17 cellular contexts compared by ENCODE assay signal in the genomic region with DNA sequence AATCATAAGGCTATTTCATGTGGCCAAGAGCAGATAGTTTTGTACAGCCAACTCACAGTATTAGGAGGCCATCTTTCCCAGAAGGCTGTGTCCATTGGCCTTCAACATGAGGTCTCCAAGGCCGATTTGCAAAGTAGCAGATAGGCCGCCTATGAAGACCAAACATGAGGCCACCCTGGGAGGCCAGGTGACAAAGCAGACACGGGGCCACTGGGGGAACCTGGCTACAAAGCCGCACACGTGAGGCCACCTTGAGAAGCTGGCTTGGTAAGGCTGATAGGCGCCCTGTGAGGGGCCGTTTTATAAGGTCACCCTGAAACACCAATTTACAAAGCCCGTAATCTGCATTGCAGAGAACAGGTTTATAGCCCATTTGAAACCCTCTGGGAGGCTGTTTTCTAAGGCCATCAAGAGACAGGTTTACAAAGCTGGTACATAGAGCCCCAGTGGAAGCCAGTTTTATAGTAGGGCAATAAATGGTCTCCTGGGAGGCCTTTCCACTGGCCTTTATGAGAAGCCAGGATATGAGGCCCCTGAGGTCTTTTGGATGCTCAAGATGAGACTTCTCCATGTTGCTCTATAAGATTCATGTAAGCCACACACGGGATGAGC. TPM values are rescaled to one million over a fixed set of nuclear protein-coding genes. Genes with fewer than 3 reads are reported as not detected.
DNase-seq lines count a peak whose midpoint lies in the region; ATAC-seq and TF ChIP-seq lines count a peak whose summit lies in the region.
"Had no signal": no experiment of that assay in that cellular context is flagged by ENCODE, and none has a peak within 500 bp of the region (broad histone marks: within the 10 kb centered on the region; RNA-seq: fewer than 3 reads in every experiment).

No MANE protein-coding gene starts in this region.

- WGBS in hepatocyte (ENCODE audit: low lambda C conversion rate, missing lambda C conversion rate) = 76% methylated on average over 9 of the region's 9 CpGs
- WGBS in mesendoderm (ENCODE audit: extremely low coverage, insufficient coverage, low lambda C conversion rate) = no CpG with 5 or more reads among the region's 9 CpGs

- H3K18ac ChIP-seq in mesendoderm (ENCODE audit: low read length) = no peak overlapping the region

- no peaks in the 10 kb centered on the region for H4K20me1 ChIP-seq in BLaER1 treated with 17β-estradiol and CSF1 and Interleukin-3, amounts not matched to agents 10 nM and 100 nM
- H4K20me1 ChIP-seq in Karpas-422 (ENCODE audit: insufficient read depth, low read depth, low read length) (no peaks in the 10 kb centered on the region), hepatocyte (ENCODE audit: insufficient read depth, poor library complexity, severe bottlenecking) (no peaks in the 10 kb centered on the region), osteoblast (ENCODE audit: insufficient read depth, low read length) (no peaks in the 10 kb centered on the region)

- peaks cover 28 to 75% (median 61%) of the 10 kb centered on the region in 10 experiments for H3K4me1 ChIP-seq in BLaER1 treated with 17β-estradiol and CSF1 and Interleukin-3, amounts not matched to agents 10 nM and 100 nM
- H3K4me1 ChIP-seq in Karpas-422 (ENCODE audit: low read length) (peaks cover 18% of the 10 kb centered on the region), hepatocyte (ENCODE audit: insufficient read depth) (peaks cover 22% of the 10 kb centered on the region), osteoblast (ENCODE audit: insufficient read depth, low read length) (peaks cover 6% of the 10 kb centered on the region), mesendoderm (ENCODE audit: control insufficient read depth, low read depth, low read length) (no peaks in the 10 kb centered on the region)

- POLR2A ChIA-PET in activated CD8-positive, alpha-beta T cell treated with anti-CD3 and anti-CD28 coated beads, Interleukin-2, amount 10 ng/mL, durations not matched to agents 7 days and 5 days (lab: Charles Lee) = interaction anchor here (1.6 kb wide), 1 partner anchor 9 kb away, joined by 3 read pairs; no protein-coding TSS in a partner anchor

- no peak for ATAC-seq in HG02588 (IDR thresholded peaks at IDR 0.05; ENCODE audit: unreplicated experiment)
- ATAC-seq in activated CD8-positive, alpha-beta T cell treated with anti-CD3 and anti-CD28 coated beads, Interleukin-2, amount 10 ng/mL, durations not matched to agents 7 days and 5 days = no peak
- ATAC-seq: GM23338 had no signal

- H3K9me3 ChIP-seq in BLaER1 treated with 17β-estradiol and CSF1 and Interleukin-3, amounts not matched to agents 10 nM and 100 nM (replicated peaks in 1 of 11) = no peaks in the 10 kb centered on the region
- H3K9me3 ChIP-seq in Karpas-422 (ENCODE audit: low read length) (no peaks in the 10 kb centered on the region), hepatocyte (ENCODE audit: low read depth) (no peaks in the 10 kb centered on the region), osteoblast (ENCODE audit: low read depth, low read length) (no peaks in the 10 kb centered on the region)
- H3K9me3 ChIP-seq: HAP-1, MG63 had no signal

- no peaks in the 10 kb centered on the region for H3K9me3 Mint-ChIP-seq in activated CD8-positive, alpha-beta T cell treated with anti-CD3 and anti-CD28 coated beads, Interleukin-2, amount 10 ng/mL, durations not matched to agents 7 days and 5 days (ENCODE audit: insufficient read depth)
- H3K9me3 Mint-ChIP-seq: CD4-positive, alpha-beta T cell; GM23338 had no signal

- H2BK15ac ChIP-seq in mesendoderm (replicated peaks; ENCODE audit: low read depth) = no peak overlapping the region

- H3K36me3 ChIP-seq in BLaER1 treated with 17β-estradiol and CSF1 and Interleukin-3, amounts not matched to agents 10 nM and 100 nM = peaks cover 12 to 40% (median 24%) of the 10 kb centered on the region in 11 experiments
- no peaks in the 10 kb centered on the region for H3K36me3 ChIP-seq in Karpas-422 (ENCODE audit: insufficient read depth, low read length)
- H3K36me3 ChIP-seq in hepatocyte (replicated peaks; ENCODE audit: insufficient read depth, low read depth) = no peaks in the 10 kb centered on the region
- H3K36me3 ChIP-seq in osteoblast (ENCODE audit: insufficient read depth, low read length) = no peaks in the 10 kb centered on the region
- H3K36me3 ChIP-seq in mesendoderm (ENCODE audit: control insufficient read depth, insufficient read depth, low read length) = no peaks in the 10 kb centered on the region
- H3K36me3 ChIP-seq: HAP-1 had no signal

- no peak overlapping the region for H2BK120ac ChIP-seq in mesendoderm (ENCODE audit: low read depth, low read length)

- H3K23ac ChIP-seq in mesendoderm (ENCODE audit: low read length) = no peak overlapping the region

- H4K5ac ChIP-seq in mesendoderm (ENCODE audit: low read length) = no peak overlapping the region

- no peak overlapping the region for H2BK5ac ChIP-seq in mesendoderm (ENCODE audit: low read length)

- no peak overlapping the region for H3K4ac ChIP-seq in mesendoderm (ENCODE audit: low read depth, low read length)

- no peak overlapping the region for H2AFZ ChIP-seq in Karpas-422 (ENCODE audit: low read length)
- H2AFZ ChIP-seq in hepatocyte = no peak overlapping the region
- no peak overlapping the region for H2AFZ ChIP-seq in osteoblast (ENCODE audit: low read length)
- H2AFZ ChIP-seq: GM23338 had no signal

- H3K4me2 ChIP-seq in BLaER1 treated with 17β-estradiol and CSF1 and Interleukin-3, amounts not matched to agents 10 nM and 100 nM = peak overlapping the region in 9 of 11 experiments; percentile 55 to 98 (median 95); a peak in 16 of 22 replicates
- H3K4me2 ChIP-seq in Karpas-422 (ENCODE audit: low read depth, low read length, poor library complexity, severe bottlenecking) (no peak overlapping the region), hepatocyte (peak overlapping the region; percentile 65), osteoblast (ENCODE audit: insufficient read depth, low read length) (no peak overlapping the region), mesendoderm (ENCODE audit: low read length) (no peak overlapping the region)
- H3K4me2 ChIP-seq: GM23338 had no signal

- DNase-seq in Karpas-422 (peak; percentile 36), hepatocyte (ENCODE audit: low spot score) (no peak), osteoblast (ENCODE audit: insufficient read length, low spot score, missing footprints) (peak; percentile 39), mesendoderm (no peak)
- no peak for DNase-seq in activated CD8-positive, alpha-beta T cell treated with anti-CD3 and anti-CD28 coated beads, Interleukin-2, amount 10 ng/mL, durations not matched to agents 7 days and 5 days
- no peak for DNase-seq in stimulated activated CD8-positive, alpha-beta memory T cell treated with anti-CD3 and anti-CD28 coated beads, Interleukin-4, amount 100 ng/mL, for 48 hours
- DNase-seq: CD4-positive, alpha-beta T cell; KBM-7; NCI-H2029 treated with DMSO at 0.1 percent for 48 hours; NCI-H526 treated with DMSO at 0.1 percent for 48 hours; SHP77 had no signal

- no peaks in the 10 kb centered on the region for H3K79me1 ChIP-seq in mesendoderm (ENCODE audit: low read length)

- H2AK5ac ChIP-seq in mesendoderm (ENCODE audit: low read length) = no peak overlapping the region

- H3K9me2 ChIP-seq in Karpas-422 (replicated peaks; ENCODE audit: insufficient read depth, low read length) (no peaks in the 10 kb centered on the region), hepatocyte (replicated peaks; ENCODE audit: insufficient read depth) (no peaks in the 10 kb centered on the region)

- no peak overlapping the region for H3K9ac ChIP-seq in BLaER1 treated with 17β-estradiol and CSF1 and Interleukin-3, amounts not matched to agents 10 nM and 100 nM
- H3K9ac ChIP-seq in Karpas-422 (ENCODE audit: low read length) (no peak overlapping the region), mesendoderm (ENCODE audit: low read length) (no peak overlapping the region)

- no peak overlapping the region for H3K56ac ChIP-seq in mesendoderm (ENCODE audit: low read length)

- no peaks in the 10 kb centered on the region for H3K27me3 Mint-ChIP-seq in activated CD8-positive, alpha-beta T cell treated with anti-CD3 and anti-CD28 coated beads, Interleukin-2, amount 10 ng/mL, durations not matched to agents 7 days and 5 days (ENCODE audit: low read depth)
- H3K27me3 Mint-ChIP-seq: CD4-positive, alpha-beta T cell had no signal

- H3K27me3 ChIP-seq in BLaER1 treated with 17β-estradiol and CSF1 and Interleukin-3, amounts not matched to agents 10 nM and 100 nM = peaks cover 0 to 4% (median 0%) of the 10 kb centered on the region in 11 experiments; a peak in 1 of 22 replicates
- H3K27me3 ChIP-seq in Karpas-422 (ENCODE audit: low read length) = no peaks in the 10 kb centered on the region
- no peaks in the 10 kb centered on the region for H3K27me3 ChIP-seq in hepatocyte
- no peaks in the 10 kb centered on the region for H3K27me3 ChIP-seq in osteoblast (ENCODE audit: insufficient read depth, low read length)
- H3K27me3 ChIP-seq in mesendoderm (ENCODE audit: insufficient read depth, low read length, poor library complexity) = no peaks in the 10 kb centered on the region
- H3K27me3 ChIP-seq: MG63 had no signal

- H3K4me3 Mint-ChIP-seq in activated CD8-positive, alpha-beta T cell treated with anti-CD3 and anti-CD28 coated beads, Interleukin-2, amount 10 ng/mL, durations not matched to agents 7 days and 5 days = no peak overlapping the region
- H3K4me3 Mint-ChIP-seq: CD4-positive, alpha-beta T cell; GM23338 had no signal

- peaks cover 28% of the 10 kb centered on the region for H3K4me1 Mint-ChIP-seq in activated CD8-positive, alpha-beta T cell treated with anti-CD3 and anti-CD28 coated beads, Interleukin-2, amount 10 ng/mL, durations not matched to agents 7 days and 5 days (ENCODE audit: low read depth)

- H3K79me2 ChIP-seq in Karpas-422 (ENCODE audit: low read length) = peaks cover 8% of the 10 kb centered on the region; the same call in 1 of the 2 replicates
- H3K79me2 ChIP-seq in hepatocyte = peaks cover 18% of the 10 kb centered on the region
- H3K79me2 ChIP-seq in osteoblast (ENCODE audit: insufficient read depth, low read length) = peaks cover 10% of the 10 kb centered on the region
- H3K79me2 ChIP-seq in mesendoderm (ENCODE audit: control insufficient read depth, insufficient read depth, low read length) = no peaks in the 10 kb centered on the region

- TF ChIP-seq CTCF in hepatocyte (IDR thresholded peaks at IDR 0.05; ENCODE audit: poor library complexity) (no peak), osteoblast (IDR thresholded peaks at IDR 0.05; ENCODE audit: extremely low read depth, low read depth, low read length) (no peak)

- peaks cover 27% of the 10 kb centered on the region for H3K36me3 Mint-ChIP-seq in activated CD8-positive, alpha-beta T cell treated with anti-CD3 and anti-CD28 coated beads, Interleukin-2, amount 10 ng/mL, durations not matched to agents 7 days and 5 days (ENCODE audit: low read depth)

- no peak overlapping the region for H4K8ac ChIP-seq in mesendoderm (ENCODE audit: low read depth, low read length)

- no peak overlapping the region for H3K4me3 ChIP-seq in BLaER1 treated with 17β-estradiol and CSF1 and Interleukin-3, amounts not matched to agents 10 nM and 100 nM
- H3K4me3 ChIP-seq in Karpas-422 (ENCODE audit: low read length) = no peak overlapping the region
- H3K4me3 ChIP-seq in hepatocyte = no peak overlapping the region
- H3K4me3 ChIP-seq in osteoblast (ENCODE audit: insufficient read depth, low read length) = no peak overlapping the region
- no peak overlapping the region for H3K4me3 ChIP-seq in mesendoderm (ENCODE audit: low read length)
- H3K4me3 ChIP-seq: GM23338, HAP-1, MG63 had no signal

- peak overlapping the region in 6 of 11 experiments; percentile 89 to 99 (median 96); a peak in 12 of 22 replicates for H3K27ac ChIP-seq in BLaER1 treated with 17β-estradiol and CSF1 and Interleukin-3, amounts not matched to agents 10 nM and 100 nM
- no peak overlapping the region for H3K27ac ChIP-seq in Karpas-422 (ENCODE audit: low read length)
- H3K27ac ChIP-seq in hepatocyte = peak overlapping the region; percentile 86
- H3K27ac ChIP-seq in osteoblast (ENCODE audit: low read depth, low read length) = no peak overlapping the region
- H3K27ac ChIP-seq in mesendoderm (ENCODE audit: low read depth, low read length) = no peak overlapping the region
- H3K27ac ChIP-seq: RWPE1 had no signal

- CTCF ChIA-PET in activated CD8-positive, alpha-beta T cell treated with anti-CD3 and anti-CD28 coated beads, Interleukin-2, amount 10 ng/mL, durations not matched to agents 7 days and 5 days (lab: Charles Lee) = interaction anchor here (1.3 to 1.9 kb wide), 2 partner anchors 29 to 35 kb away, joined by 4 to 8 read pairs; no protein-coding TSS in a partner anchor

- no peak overlapping the region for H3K27ac Mint-ChIP-seq in activated CD8-positive, alpha-beta T cell treated with anti-CD3 and anti-CD28 coated beads, Interleukin-2, amount 10 ng/mL, durations not matched to agents 7 days and 5 days
- H3K27ac Mint-ChIP-seq: CD4-positive, alpha-beta T cell; GM23338 had no signal

RNA-seq across cellular contexts. Expression of a gene that starts 4.9 kb away (rescaled TPM):
- total RNA-seq in Karpas-422 (2014; rRNA removed; shearing (Covaris generic); ENCODE audit: low replicate concordance) = 1.9 and 3.1 TPM in 2 replicates
- total RNA-seq in hepatocyte (7.2 and 11.5 TPM in 2 replicates), osteoblast (2.9 and 6.2 TPM in 2 replicates)
- 5.6 and 9.7 TPM in 2 replicates for polyA plus RNA-seq in hepatocyte
- total RNA-seq in activated CD8-positive, alpha-beta T cell treated with anti-CD3 and anti-CD28 coated beads, Interleukin-2, amount 10 ng/mL, durations not matched to agents 7 days and 5 days = 10 to 100 TPM; 14.7 to 15.0 TPM
- 5.4 TPM for polyA plus RNA-seq in mesendoderm (2013, experiment 1 of 2)
- 4.7 TPM for polyA plus RNA-seq in mesendoderm (2013, experiment 2 of 2)

Comparison
In these comparisons a context has a peak if more than half of its experiments do, and no peak if none do; other contexts are left out.
1. H3K27ac ChIP-seq: peak in BLaER1 treated with 17β-estradiol and CSF1 and Interleukin-3, amounts not matched to agents 10 nM and 100 nM (6 of 11) and hepatocyte (single experiment); none in Karpas-422 (single experiment), osteoblast (single experiment) and mesendoderm (single experiment).
2. H3K4me2 ChIP-seq: peak in BLaER1 treated with 17β-estradiol and CSF1 and Interleukin-3, amounts not matched to agents 10 nM and 100 nM (9 of 11) and hepatocyte (single experiment); none in Karpas-422 (single experiment), osteoblast (single experiment) and mesendoderm (single experiment).
3. DNase-seq: peak in Karpas-422 (single experiment) and osteoblast (single experiment); none in hepatocyte (single experiment), activated CD8-positive, alpha-beta T cell treated with anti-CD3 and anti-CD28 coated beads, Interleukin-2, amount 10 ng/mL, durations not matched to agents 7 days and 5 days (single experiment), stimulated activated CD8-positive, alpha-beta memory T cell treated with anti-CD3 and anti-CD28 coated beads, Interleukin-4, amount 100 ng/mL, for 48 hours (single experiment) and mesendoderm (single experiment).